Comparison of ENCODE assay signal across 1 cellular context in the genomic region with DNA sequence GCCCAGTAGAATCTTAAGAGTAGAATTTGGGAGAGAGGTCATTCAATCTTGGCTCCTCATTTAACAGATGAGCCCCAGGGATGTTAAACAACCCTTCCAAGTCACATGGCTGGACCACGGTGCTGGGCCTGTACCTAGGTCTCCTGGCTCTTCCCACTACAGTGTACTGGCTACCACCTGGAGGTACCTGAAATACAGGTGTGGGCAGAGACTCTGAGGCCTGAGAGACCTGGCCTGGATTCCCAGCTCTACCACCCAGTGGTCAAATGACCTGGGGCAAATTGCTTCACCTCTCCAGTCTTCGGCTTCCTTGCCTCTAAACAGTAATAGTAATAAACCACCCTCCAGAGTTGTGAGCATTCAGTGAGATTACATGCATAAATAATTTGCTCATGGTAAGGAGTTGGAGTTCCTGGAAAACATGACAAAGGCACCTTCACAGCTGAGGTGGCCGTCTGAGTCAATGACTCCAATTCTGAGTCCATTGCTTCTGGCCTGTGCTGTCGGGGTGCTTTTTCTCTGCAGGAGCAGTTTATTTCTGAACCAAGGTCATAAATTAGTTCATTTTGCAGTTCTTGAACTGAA.
TF ChIP-seq lines count a peak whose summit lies in the region.

No MANE protein-coding gene starts in this region.

TF ChIP-seq in HepG2, 621 proteins besides CTCF, POLR2A, EP300 and RAD21:
- TF ChIP-seq, protein P1, sequence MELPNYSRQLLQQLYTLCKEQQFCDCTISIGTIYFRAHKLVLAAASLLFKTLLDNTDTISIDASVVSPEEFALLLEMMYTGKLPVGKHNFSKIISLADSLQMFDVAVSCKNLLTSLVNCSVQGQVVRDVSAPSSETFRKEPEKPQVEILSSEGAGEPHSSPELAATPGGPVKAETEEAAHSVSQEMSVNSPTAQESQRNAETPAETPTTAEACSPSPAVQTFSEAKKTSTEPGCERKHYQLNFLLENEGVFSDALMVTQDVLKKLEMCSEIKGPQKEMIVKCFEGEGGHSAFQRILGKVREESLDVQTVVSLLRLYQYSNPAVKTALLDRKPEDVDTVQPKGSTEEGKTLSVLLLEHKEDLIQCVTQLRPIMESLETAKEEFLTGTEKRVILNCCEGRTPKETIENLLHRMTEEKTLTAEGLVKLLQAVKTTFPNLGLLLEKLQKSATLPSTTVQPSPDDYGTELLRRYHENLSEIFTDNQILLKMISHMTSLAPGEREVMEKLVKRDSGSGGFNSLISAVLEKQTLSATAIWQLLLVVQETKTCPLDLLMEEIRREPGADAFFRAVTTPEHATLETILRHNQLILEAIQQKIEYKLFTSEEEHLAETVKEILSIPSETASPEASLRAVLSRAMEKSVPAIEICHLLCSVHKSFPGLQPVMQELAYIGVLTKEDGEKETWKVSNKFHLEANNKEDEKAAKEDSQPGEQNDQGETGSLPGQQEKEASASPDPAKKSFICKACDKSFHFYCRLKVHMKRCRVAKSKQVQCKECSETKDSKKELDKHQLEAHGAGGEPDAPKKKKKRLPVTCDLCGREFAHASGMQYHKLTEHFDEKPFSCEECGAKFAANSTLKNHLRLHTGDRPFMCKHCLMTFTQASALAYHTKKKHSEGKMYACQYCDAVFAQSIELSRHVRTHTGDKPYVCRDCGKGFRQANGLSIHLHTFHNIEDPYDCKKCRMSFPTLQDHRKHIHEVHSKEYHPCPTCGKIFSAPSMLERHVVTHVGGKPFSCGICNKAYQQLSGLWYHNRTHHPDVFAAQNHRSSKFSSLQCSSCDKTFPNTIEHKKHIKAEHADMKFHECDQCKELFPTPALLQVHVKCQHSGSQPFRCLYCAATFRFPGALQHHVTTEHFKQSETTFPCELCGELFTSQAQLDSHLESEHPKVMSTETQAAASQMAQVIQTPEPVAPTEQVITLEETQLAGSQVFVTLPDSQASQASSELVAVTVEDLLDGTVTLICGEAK (IDR thresholded peaks at IDR 0.05): no peak
- TF ChIP-seq, protein P1 (CRISPR knock-in tag; IDR thresholded peaks at IDR 0.05): 0 out of 2 replicates have a peak, but pooled peaks have one; percentile 22
- TF ChIP-seq, protein P2, sequence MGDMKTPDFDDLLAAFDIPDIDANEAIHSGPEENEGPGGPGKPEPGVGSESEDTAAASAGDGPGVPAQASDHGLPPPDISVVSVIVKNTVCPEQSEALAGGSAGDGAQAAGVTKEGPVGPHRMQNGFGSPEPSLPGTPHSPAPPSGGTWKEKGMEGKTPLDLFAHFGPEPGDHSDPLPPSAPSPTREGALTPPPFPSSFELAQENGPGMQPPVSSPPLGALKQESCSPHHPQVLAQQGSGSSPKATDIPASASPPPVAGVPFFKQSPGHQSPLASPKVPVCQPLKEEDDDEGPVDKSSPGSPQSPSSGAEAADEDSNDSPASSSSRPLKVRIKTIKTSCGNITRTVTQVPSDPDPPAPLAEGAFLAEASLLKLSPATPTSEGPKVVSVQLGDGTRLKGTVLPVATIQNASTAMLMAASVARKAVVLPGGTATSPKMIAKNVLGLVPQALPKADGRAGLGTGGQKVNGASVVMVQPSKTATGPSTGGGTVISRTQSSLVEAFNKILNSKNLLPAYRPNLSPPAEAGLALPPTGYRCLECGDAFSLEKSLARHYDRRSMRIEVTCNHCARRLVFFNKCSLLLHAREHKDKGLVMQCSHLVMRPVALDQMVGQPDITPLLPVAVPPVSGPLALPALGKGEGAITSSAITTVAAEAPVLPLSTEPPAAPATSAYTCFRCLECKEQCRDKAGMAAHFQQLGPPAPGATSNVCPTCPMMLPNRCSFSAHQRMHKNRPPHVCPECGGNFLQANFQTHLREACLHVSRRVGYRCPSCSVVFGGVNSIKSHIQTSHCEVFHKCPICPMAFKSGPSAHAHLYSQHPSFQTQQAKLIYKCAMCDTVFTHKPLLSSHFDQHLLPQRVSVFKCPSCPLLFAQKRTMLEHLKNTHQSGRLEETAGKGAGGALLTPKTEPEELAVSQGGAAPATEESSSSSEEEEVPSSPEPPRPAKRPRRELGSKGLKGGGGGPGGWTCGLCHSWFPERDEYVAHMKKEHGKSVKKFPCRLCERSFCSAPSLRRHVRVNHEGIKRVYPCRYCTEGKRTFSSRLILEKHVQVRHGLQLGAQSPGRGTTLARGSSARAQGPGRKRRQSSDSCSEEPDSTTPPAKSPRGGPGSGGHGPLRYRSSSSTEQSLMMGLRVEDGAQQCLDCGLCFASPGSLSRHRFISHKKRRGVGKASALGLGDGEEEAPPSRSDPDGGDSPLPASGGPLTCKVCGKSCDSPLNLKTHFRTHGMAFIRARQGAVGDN (CRISPR knock-in tag; IDR thresholded peaks at IDR 0.05): 0 out of 2 replicates have a peak, but pooled peaks have one; percentile 16
- TF ChIP-seq TBX2 (CRISPR knock-in tag; IDR thresholded peaks at IDR 0.05; ENCODE audit: borderline replicate concordance) (no peak), ZKSCAN5 (CRISPR knock-in tag; IDR thresholded peaks at IDR 0.05) (no peak), FOXK2 (IDR thresholded peaks at IDR 0.05) (no peak)
- TF ChIP-seq, protein P3, sequence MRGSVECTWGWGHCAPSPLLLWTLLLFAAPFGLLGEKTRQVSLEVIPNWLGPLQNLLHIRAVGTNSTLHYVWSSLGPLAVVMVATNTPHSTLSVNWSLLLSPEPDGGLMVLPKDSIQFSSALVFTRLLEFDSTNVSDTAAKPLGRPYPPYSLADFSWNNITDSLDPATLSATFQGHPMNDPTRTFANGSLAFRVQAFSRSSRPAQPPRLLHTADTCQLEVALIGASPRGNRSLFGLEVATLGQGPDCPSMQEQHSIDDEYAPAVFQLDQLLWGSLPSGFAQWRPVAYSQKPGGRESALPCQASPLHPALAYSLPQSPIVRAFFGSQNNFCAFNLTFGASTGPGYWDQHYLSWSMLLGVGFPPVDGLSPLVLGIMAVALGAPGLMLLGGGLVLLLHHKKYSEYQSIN (CRISPR knock-in tag; IDR thresholded peaks at IDR 0.05; ENCODE audit: borderline replicate concordance): no peak
- TF ChIP-seq, protein P4, sequence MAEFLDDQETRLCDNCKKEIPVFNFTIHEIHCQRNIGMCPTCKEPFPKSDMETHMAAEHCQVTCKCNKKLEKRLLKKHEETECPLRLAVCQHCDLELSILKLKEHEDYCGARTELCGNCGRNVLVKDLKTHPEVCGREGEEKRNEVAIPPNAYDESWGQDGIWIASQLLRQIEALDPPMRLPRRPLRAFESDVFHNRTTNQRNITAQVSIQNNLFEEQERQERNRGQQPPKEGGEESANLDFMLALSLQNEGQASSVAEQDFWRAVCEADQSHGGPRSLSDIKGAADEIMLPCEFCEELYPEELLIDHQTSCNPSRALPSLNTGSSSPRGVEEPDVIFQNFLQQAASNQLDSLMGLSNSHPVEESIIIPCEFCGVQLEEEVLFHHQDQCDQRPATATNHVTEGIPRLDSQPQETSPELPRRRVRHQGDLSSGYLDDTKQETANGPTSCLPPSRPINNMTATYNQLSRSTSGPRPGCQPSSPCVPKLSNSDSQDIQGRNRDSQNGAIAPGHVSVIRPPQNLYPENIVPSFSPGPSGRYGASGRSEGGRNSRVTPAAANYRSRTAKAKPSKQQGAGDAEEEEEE (CRISPR knock-in tag; IDR thresholded peaks at IDR 0.05; ENCODE audit: borderline replicate concordance): no peak
